Comparison of ENCODE assay signal across 13 cellular contexts in genomic region chr6:158784505-158784904, GRCh38. TPM values are rescaled to one million over a fixed set of nuclear protein-coding genes. Genes with fewer than 3 reads are reported as not detected.
DNase-seq lines count a peak whose midpoint lies in the region; TF ChIP-seq lines count a peak whose summit lies in the region.
"Had no signal": no experiment of that assay in that cellular context is flagged by ENCODE, and none has a peak within 500 bp of the region (broad histone marks: within the 10 kb centered on the region; RNA-seq: fewer than 3 reads in every experiment).

No MANE protein-coding gene starts in this region.

- TF ChIP-seq POLR2A in spleen (IDR thresholded peaks at IDR 0.05) = no peak

- TF ChIP-seq CTCF in nephron progenitor cell (IDR thresholded peaks at IDR 0.05) (no peak), spleen (IDR thresholded peaks at IDR 0.05 in 8 of 11, conservative IDR thresholded peaks at IDR 0.05 in 3 of 11) (no peak), Caco-2 (IDR thresholded peaks at IDR 0.05; ENCODE audit: insufficient read depth in 1 of 2, low read depth in 1 of 2, low read length in 1 of 2, severe bottlenecking in 1 of 2, unreplicated experiment in 1 of 2) (no peak)

- TF ChIP-seq RAD21 in Ishikawa (IDR thresholded peaks at IDR 0.05; ENCODE audit: low read depth) = no peak

- 78 to 86% (median 85%) methylated on average over 6 of the region's 6 CpGs for WGBS in spleen, 5 donors

- H3K4me3 ChIP-seq in spleen (no peak overlapping the region), Caco-2 (ENCODE audit: low read depth, low read length) (no peak overlapping the region)
- H3K4me3 ChIP-seq: adrenal gland had no signal

- H3K36me3 Mint-ChIP-seq in nephron progenitor cell (ENCODE audit: low read depth) = peaks cover 73% of the 10 kb centered on the region
- peaks cover 97% of the 10 kb centered on the region for H3K36me3 Mint-ChIP-seq in Caco-2 (ENCODE audit: insufficient read depth, unreplicated experiment)

- no peaks in the 10 kb centered on the region for H3K9me3 Mint-ChIP-seq in nephron progenitor cell
- H3K9me3 Mint-ChIP-seq in Caco-2 (ENCODE audit: unreplicated experiment) = no peaks in the 10 kb centered on the region
- H3K9me3 Mint-ChIP-seq: WTC11 had no signal

- no peak; the same call in 1 of the 2 replicates for TF ChIP-seq EP300 in Ishikawa (IDR thresholded peaks at IDR 0.05; ENCODE audit: borderline replicate concordance)

- H3K27me3 Mint-ChIP-seq in nephron progenitor cell (ENCODE audit: low read depth, poor library complexity) = no peaks in the 10 kb centered on the region
- no peaks in the 10 kb centered on the region for H3K27me3 Mint-ChIP-seq in Caco-2 (ENCODE audit: insufficient read depth, unreplicated experiment)

- H3K9me3 ChIP-seq in spleen (no peaks in the 10 kb centered on the region), Caco-2 (no peaks in the 10 kb centered on the region)
- H3K9me3 ChIP-seq: adrenal gland had no signal

- intact Hi-C loops in spleen (cut with DNase I; ENCODE audit: low total_unique reads) (loop anchor here (10.0 kb wide), 2 partner anchors 60 to 190 kb away; no protein-coding TSS in a partner anchor), Caco-2 (cut with micrococcal nuclease; ENCODE audit: unreplicated experiment) (no loop called here)

- no TSS peak for BruUV-seq in Caco-2 (replicated peaks; lab: Mats Ljungman, UMichigan)

- peaks cover 0 to 27% (median 9%) of the 10 kb centered on the region in 6 donors for H3K4me1 ChIP-seq in spleen
- H3K4me1 ChIP-seq in Caco-2 = peaks cover 16% of the 10 kb centered on the region
- H3K4me1 ChIP-seq: adrenal gland had no signal

- POLR2A ChIA-PET in Caco-2 (lab: Charles Lee) = no interaction called here

- H3K27ac ChIP-seq in spleen = no peak overlapping the region
- H3K27ac ChIP-seq: adrenal gland had no signal

- CTCF ChIA-PET in Caco-2 (lab: Charles Lee) = no interaction called here

- H3K4me1 Mint-ChIP-seq in nephron progenitor cell = peaks cover 39% of the 10 kb centered on the region
- peaks cover 18% of the 10 kb centered on the region for H3K4me1 Mint-ChIP-seq in Caco-2 (ENCODE audit: low read depth, unreplicated experiment)

- H3K27me3 ChIP-seq in spleen (replicated peaks in 1 of 7) (no peaks in the 10 kb centered on the region), Caco-2 (replicated peaks; ENCODE audit: control insufficient read depth, insufficient read depth, low read length) (no peaks in the 10 kb centered on the region)
- H3K27me3 ChIP-seq: adrenal gland had no signal

- DNase-seq in EL (peak; percentile 76), dermis blood vessel endothelial cell (peak; percentile 85), nephron progenitor cell (no peak), DMS114 treated with DMSO at 0.1 percent for 48 hours (lab: John Stamatoyannopoulos, UW; ENCODE audit: unreplicated experiment) (no peak), spleen (no peak), Caco-2 (no peak)
- DNase-seq in activated CD4-positive, CD25-positive, alpha-beta regulatory T cell treated with anti-CD3 and anti-CD28 coated beads, Interleukin-2, amount 50 U/mL, for 72 hours = no peak
- DNase-seq: DND-41, NCI-H1105, retina had no signal

- H3K4me3 Mint-ChIP-seq in nephron progenitor cell (no peak overlapping the region), Caco-2 (ENCODE audit: unreplicated experiment) (no peak overlapping the region)
- H3K4me3 Mint-ChIP-seq: WTC11 had no signal

- H3K36me3 ChIP-seq in spleen (peaks cover 9 to 97% (median 94%) of the 10 kb centered on the region in 6 donors), Caco-2 (ENCODE audit: control insufficient read depth, insufficient read depth, low read length) (peaks cover 13% of the 10 kb centered on the region)

- peak overlapping the region; percentile 24 for H3K27ac Mint-ChIP-seq in nephron progenitor cell
- H3K27ac Mint-ChIP-seq in Caco-2 (ENCODE audit: unreplicated experiment) = no peak overlapping the region

TF ChIP-seq in Ishikawa, 13 proteins besides CTCF, POLR2A, EP300 and RAD21:
- TF ChIP-seq YY1 (IDR thresholded peaks at IDR 0.05; ENCODE audit: low read depth) (no peak), TEAD4 (IDR thresholded peaks at IDR 0.05) (peak; percentile 84)
TF ChIP-seq in Ishikawa: peak in this region for 1.

RNA-seq across cellular contexts. Expression of gene EZR, which starts 34.7 kb away (rescaled TPM):
- total RNA-seq in dermis blood vessel endothelial cell (90.7 and 105 TPM in 2 replicates), spleen (100 to 1,000 TPM; 101 to 153 (median 121) TPM), Caco-2 (2022) (282 and 290 TPM in 2 replicates)
- polyA plus RNA-seq in spleen = 100 to 1,000 TPM in 2 of 3 donors, 10 to 100 TPM in 1; 78.0 to 121 (median 106) TPM

Comparison
In these comparisons a context has a peak if more than half of its experiments do, and no peak if none do; other contexts are left out.
1. DNase-seq: peak in EL (single experiment) and dermis blood vessel endothelial cell (single experiment); none in nephron progenitor cell (single experiment), activated CD4-positive, CD25-positive, alpha-beta regulatory T cell treated with anti-CD3 and anti-CD28 coated beads, Interleukin-2, amount 50 U/mL, for 72 hours (single experiment), DMS114 treated with DMSO at 0.1 percent for 48 hours (single experiment), spleen (single experiment) and Caco-2 (0 of 2).